ENCODE assay signal across 1 cellular context in the genomic region with DNA sequence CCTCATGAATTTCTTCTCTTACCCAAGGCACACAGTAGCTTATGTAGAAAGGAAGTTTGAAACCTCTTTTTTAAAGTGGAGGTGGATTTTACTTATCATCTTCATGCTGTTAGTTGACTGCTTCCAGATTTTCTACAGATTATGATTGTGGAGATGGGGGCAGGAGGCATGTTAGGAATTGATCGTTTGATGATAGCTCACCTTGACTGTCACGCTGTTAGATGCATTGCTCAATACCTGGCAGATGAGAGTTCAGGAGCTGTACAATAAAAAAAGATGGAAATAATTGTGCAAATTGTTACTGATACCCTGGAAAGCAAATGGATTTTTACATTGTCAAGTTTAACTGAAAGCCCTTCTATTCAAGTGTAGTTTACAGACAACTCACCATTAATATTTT.
TF ChIP-seq lines count a peak whose summit lies in the region.

No MANE protein-coding gene starts in this region.

TF ChIP-seq in GM23338, 12 proteins besides CTCF, POLR2A, EP300 and RAD21 (continued from another document):
- TF ChIP-seq STAT1 (IDR thresholded peaks at IDR 0.05; ENCODE audit: unreplicated experiment) (no peak), POLR2AphosphoS5 (IDR thresholded peaks at IDR 0.05; ENCODE audit: low read depth) (no peak)
- TF ChIP-seq, protein P1, sequence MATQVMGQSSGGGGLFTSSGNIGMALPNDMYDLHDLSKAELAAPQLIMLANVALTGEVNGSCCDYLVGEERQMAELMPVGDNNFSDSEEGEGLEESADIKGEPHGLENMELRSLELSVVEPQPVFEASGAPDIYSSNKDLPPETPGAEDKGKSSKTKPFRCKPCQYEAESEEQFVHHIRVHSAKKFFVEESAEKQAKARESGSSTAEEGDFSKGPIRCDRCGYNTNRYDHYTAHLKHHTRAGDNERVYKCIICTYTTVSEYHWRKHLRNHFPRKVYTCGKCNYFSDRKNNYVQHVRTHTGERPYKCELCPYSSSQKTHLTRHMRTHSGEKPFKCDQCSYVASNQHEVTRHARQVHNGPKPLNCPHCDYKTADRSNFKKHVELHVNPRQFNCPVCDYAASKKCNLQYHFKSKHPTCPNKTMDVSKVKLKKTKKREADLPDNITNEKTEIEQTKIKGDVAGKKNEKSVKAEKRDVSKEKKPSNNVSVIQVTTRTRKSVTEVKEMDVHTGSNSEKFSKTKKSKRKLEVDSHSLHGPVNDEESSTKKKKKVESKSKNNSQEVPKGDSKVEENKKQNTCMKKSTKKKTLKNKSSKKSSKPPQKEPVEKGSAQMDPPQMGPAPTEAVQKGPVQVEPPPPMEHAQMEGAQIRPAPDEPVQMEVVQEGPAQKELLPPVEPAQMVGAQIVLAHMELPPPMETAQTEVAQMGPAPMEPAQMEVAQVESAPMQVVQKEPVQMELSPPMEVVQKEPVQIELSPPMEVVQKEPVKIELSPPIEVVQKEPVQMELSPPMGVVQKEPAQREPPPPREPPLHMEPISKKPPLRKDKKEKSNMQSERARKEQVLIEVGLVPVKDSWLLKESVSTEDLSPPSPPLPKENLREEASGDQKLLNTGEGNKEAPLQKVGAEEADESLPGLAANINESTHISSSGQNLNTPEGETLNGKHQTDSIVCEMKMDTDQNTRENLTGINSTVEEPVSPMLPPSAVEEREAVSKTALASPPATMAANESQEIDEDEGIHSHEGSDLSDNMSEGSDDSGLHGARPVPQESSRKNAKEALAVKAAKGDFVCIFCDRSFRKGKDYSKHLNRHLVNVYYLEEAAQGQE (IDR thresholded peaks at IDR 0.05; ENCODE audit: unreplicated experiment), result no peak
- TF ChIP-seq, protein P2, sequence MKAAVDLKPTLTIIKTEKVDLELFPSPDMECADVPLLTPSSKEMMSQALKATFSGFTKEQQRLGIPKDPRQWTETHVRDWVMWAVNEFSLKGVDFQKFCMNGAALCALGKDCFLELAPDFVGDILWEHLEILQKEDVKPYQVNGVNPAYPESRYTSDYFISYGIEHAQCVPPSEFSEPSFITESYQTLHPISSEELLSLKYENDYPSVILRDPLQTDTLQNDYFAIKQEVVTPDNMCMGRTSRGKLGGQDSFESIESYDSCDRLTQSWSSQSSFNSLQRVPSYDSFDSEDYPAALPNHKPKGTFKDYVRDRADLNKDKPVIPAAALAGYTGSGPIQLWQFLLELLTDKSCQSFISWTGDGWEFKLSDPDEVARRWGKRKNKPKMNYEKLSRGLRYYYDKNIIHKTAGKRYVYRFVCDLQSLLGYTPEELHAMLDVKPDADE (IDR thresholded peaks at IDR 0.05), result no peak
